In genomic region chr20:62287129-62287528, GRCh38 we compare ENCODE assay signal across 26 cellular contexts.
"Had no signal": no experiment of that assay in that cellular context is flagged by ENCODE, and none has a peak within 500 bp of the region (broad histone marks: within the 10 kb centered on the region; RNA-seq: fewer than 3 reads in every experiment).

No MANE protein-coding gene starts in this region.

- H3K4me3 ChIP-seq: Peyer's patch had no signal

- H3K4me1 ChIP-seq: Peyer's patch had no signal

- H3K27me3 ChIP-seq: brain microvascular endothelial cell, Peyer's patch had no signal

- DNase-seq: activated CD4-positive, alpha-beta T cell treated with anti-CD3 and anti-CD28 coated beads, Interleukin-2, amount 10 ng/mL, durations not matched to agents 24 days and 14 days; activated CD4-positive, alpha-beta T cell treated with anti-CD3 and anti-CD28 coated beads, Interleukin-2, amount 50 U/mL, for 4 hours; activated CD8-positive, alpha-beta T cell treated with anti-CD3 and anti-CD28 coated beads for 36 hours; activated effector memory CD4-positive, alpha-beta T cell treated with anti-CD3 and anti-CD28 coated beads, Interleukin-2, amount 50 U/mL, for 16 hours; activated naive CD4-positive, alpha-beta T cell; activated naive CD4-positive, alpha-beta T cell treated with anti-CD3 and anti-CD28 coated beads, Interleukin-2, amount 50 U/mL, for 16 hours; activated naive CD8-positive, alpha-beta T cell treated with anti-CD3 and anti-CD28 coated beads for 36 hours; activated T-cell treated with anti-CD3 and anti-CD28 coated beads, Interleukin-2, amount 50 U/mL, for 1 hour; activated T-cell treated with anti-CD3 and anti-CD28 coated beads, Interleukin-2, amount 50 U/mL, for 72 hours; amniotic stem cell; aorta; brain microvascular endothelial cell; Karpas-422; KBM-7; NCI-H1105; NCI-H1417 treated with DMSO at 0.1 percent for 48 hours; NCI-H187 treated with DMSO at 0.1 percent for 48 hours; NCI-H2081 treated with DMSO at 0.1 percent for 48 hours; NCI-H524 treated with DMSO at 0.1 percent for 48 hours; Peyer's patch; RPMI8226; SIG-M5; T1000 had no signal

- ATAC-seq: activated CD8-positive, alpha-beta T cell treated with anti-CD3 and anti-CD28 coated beads for 36 hours; activated T-cell treated with anti-CD3 and anti-CD28 coated beads, Interleukin-2, amount 50 U/mL, for 72 hours; activated T-helper 17 cell treated with anti-CD3 and anti-CD28 coated beads, Interleukin-2, amount 50 U/mL, for 72 hours; SK-N-SH treated with all-trans-retinoic acid at 6 μM for 48 hours had no signal

- H3K27me3 Mint-ChIP-seq: activated CD4-positive, alpha-beta T cell treated with anti-CD3 and anti-CD28 coated beads, Interleukin-2, amount 10 ng/mL, durations not matched to agents 24 days and 14 days; activated CD8-positive, alpha-beta T cell treated with anti-CD3 and anti-CD28 coated beads for 36 hours; activated naive CD8-positive, alpha-beta T cell treated with anti-CD3 and anti-CD28 coated beads for 36 hours; activated T-helper 17 cell treated with anti-CD3 and anti-CD28 coated beads, Interleukin-2, amount 50 U/mL, for 72 hours; central memory CD8-positive, alpha-beta T cell had no signal

- H3K27ac ChIP-seq: brain microvascular endothelial cell had no signal

- H3K4me1 Mint-ChIP-seq: activated naive CD8-positive, alpha-beta T cell treated with anti-CD3 and anti-CD28 coated beads for 36 hours; activated T-helper 17 cell treated with anti-CD3 and anti-CD28 coated beads, Interleukin-2, amount 50 U/mL, for 72 hours had no signal

- H3K9me3 ChIP-seq: Peyer's patch had no signal

- H3K9me3 Mint-ChIP-seq: activated CD4-positive, alpha-beta T cell treated with anti-CD3 and anti-CD28 coated beads, Interleukin-2, amount 10 ng/mL, durations not matched to agents 24 days and 14 days; activated CD8-positive, alpha-beta T cell treated with anti-CD3 and anti-CD28 coated beads for 36 hours; activated naive CD8-positive, alpha-beta T cell treated with anti-CD3 and anti-CD28 coated beads for 36 hours; activated T-cell treated with anti-CD3 and anti-CD28 coated beads, Interleukin-2, amount 50 U/mL, for 72 hours; activated T-helper 17 cell treated with anti-CD3 and anti-CD28 coated beads, Interleukin-2, amount 50 U/mL, for 72 hours; central memory CD8-positive, alpha-beta T cell had no signal

- H3K4me3 Mint-ChIP-seq: activated CD4-positive, alpha-beta T cell treated with anti-CD3 and anti-CD28 coated beads, Interleukin-2, amount 10 ng/mL, durations not matched to agents 24 days and 14 days; activated CD8-positive, alpha-beta T cell treated with anti-CD3 and anti-CD28 coated beads for 36 hours; activated naive CD8-positive, alpha-beta T cell treated with anti-CD3 and anti-CD28 coated beads for 36 hours; activated T-cell treated with anti-CD3 and anti-CD28 coated beads, Interleukin-2, amount 50 U/mL, for 72 hours; activated T-helper 17 cell treated with anti-CD3 and anti-CD28 coated beads, Interleukin-2, amount 50 U/mL, for 72 hours; central memory CD8-positive, alpha-beta T cell had no signal

- H3K27ac Mint-ChIP-seq: activated CD4-positive, alpha-beta T cell treated with anti-CD3 and anti-CD28 coated beads, Interleukin-2, amount 10 ng/mL, durations not matched to agents 24 days and 14 days; activated CD8-positive, alpha-beta T cell treated with anti-CD3 and anti-CD28 coated beads for 36 hours; activated naive CD8-positive, alpha-beta T cell treated with anti-CD3 and anti-CD28 coated beads for 36 hours; activated T-cell treated with anti-CD3 and anti-CD28 coated beads, Interleukin-2, amount 50 U/mL, for 72 hours had no signal
